ENCODE assay signal across 7 cellular contexts in the genomic region with DNA sequence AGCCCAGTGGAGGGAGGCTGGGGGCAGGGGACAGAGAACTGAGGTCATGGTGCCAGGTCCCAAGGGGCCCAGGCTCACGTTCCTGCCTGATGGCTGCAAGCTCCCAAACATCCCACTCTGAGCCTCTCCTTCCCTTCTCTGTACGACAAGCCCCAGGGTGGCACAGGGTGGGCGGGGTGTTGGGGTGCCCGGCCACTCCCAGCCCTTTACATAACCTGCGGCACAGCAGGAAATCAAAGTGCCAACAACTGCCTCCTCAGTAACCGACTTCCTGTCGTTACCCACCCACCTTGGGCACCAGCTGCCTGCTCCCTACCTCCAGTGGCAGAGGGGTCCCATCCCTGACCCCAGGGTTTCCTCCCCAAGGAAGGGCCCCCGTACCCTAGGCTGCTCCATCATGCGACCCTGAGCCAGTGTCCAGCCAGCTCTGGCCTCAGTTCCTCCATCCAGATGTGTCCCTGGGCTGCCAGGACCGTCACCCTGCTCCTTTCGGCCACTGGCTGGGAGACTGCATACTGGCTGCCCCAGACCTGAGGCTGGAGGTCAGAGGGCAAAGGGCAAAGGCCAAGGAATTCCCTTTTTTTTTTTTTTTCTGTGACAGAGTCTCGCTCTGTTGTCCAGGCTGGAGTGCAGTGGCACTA. TPM values are rescaled to one million over a fixed set of nuclear protein-coding genes. Genes with fewer than 3 reads are reported as not detected.
DNase-seq lines count a peak whose midpoint lies in the region; ATAC-seq and TF ChIP-seq lines count a peak whose summit lies in the region.

No MANE protein-coding gene starts in this region.

- DNase-seq in T follicular helper cell (ENCODE audit: low read depth) = peak; percentile 52
- DNase-seq in activated gamma-delta T cell treated with anti-CD3 and anti-CD28 coated beads, Interleukin-2, amount 50 U/mL, for 16 hours (ENCODE audit: low read depth) = peak; percentile 17
- no peak for DNase-seq in GM19240 (ENCODE audit: insufficient read length, low spot score)

- H3K27ac ChIP-seq in liver (ENCODE audit: low read depth in 1 of 2, low read length in 2 of 2) (peak overlapping the region; percentile 92 to 93), thymus (ENCODE audit: low read depth) (peak overlapping the region; percentile 98)

- no peaks in the 10 kb centered on the region for H3K9me3 ChIP-seq in liver (ENCODE audit: control insufficient read depth in 4 of 4, low read length in 3 of 4)
- no peaks in the 10 kb centered on the region for H3K9me3 ChIP-seq in thymus (ENCODE audit: control insufficient read depth)

- H3K4me3 ChIP-seq in liver (ENCODE audit: low read depth in 1 of 3, low read length in 3 of 3) (no peak overlapping the region), thymus (ENCODE audit: low read length) (peak overlapping the region; percentile 25)

- no peaks in the 10 kb centered on the region for H3K36me3 ChIP-seq in liver (ENCODE audit: control insufficient read depth in 4 of 4, insufficient read depth in 3 of 4, low read depth in 1 of 4, low read length in 3 of 4)
- no peaks in the 10 kb centered on the region for H3K36me3 ChIP-seq in thymus (ENCODE audit: control insufficient read depth, insufficient read depth)

- no peak for ATAC-seq in HG02884 (IDR thresholded peaks at IDR 0.05; ENCODE audit: unreplicated experiment)
- no peak for ATAC-seq in GM21737 (IDR thresholded peaks at IDR 0.05; ENCODE audit: unreplicated experiment)

- no peak for TF ChIP-seq CTCF in liver (IDR thresholded peaks at IDR 0.05; ENCODE audit: low read depth, low read length, missing input control)

- peak in 1 of 2 donors; percentile 14 for TF ChIP-seq RAD21 in liver (IDR thresholded peaks at IDR 0.05)

- peak overlapping the region in 1 of 2 donors; percentile 60 for H3K9ac ChIP-seq in liver (ENCODE audit: low read depth in 1 of 2, low read length in 2 of 2)

- H3K27me3 ChIP-seq in liver (ENCODE audit: control insufficient read depth in 4 of 4, insufficient read depth in 4 of 4, low read length in 3 of 4) (no peaks in the 10 kb centered on the region), thymus (ENCODE audit: control insufficient read depth, insufficient read depth) (no peaks in the 10 kb centered on the region)

- H3K4me1 ChIP-seq in liver (ENCODE audit: control insufficient read depth in 4 of 4, insufficient read depth in 4 of 4, low read length in 3 of 4) = peaks cover 31 to 50% (median 38%) of the 10 kb centered on the region in 4 donors
- peaks cover 9% of the 10 kb centered on the region for H3K4me1 ChIP-seq in thymus (ENCODE audit: control insufficient read depth, insufficient read depth, low read length)

- WGBS in liver = 15% methylated on average over 12 of the region's 12 CpGs
- WGBS in thymus = 19% methylated on average over 12 of the region's 12 CpGs

TF ChIP-seq in liver, 16 proteins besides CTCF, POLR2A, EP300 and RAD21:
- TF ChIP-seq GABPA (IDR thresholded peaks at IDR 0.05 in 1 of 2, conservative IDR thresholded peaks at IDR 0.05 in 1 of 2) (peak in 1 of 2 donors; percentile 17), RXRA (IDR thresholded peaks at IDR 0.05) (peak in 1 of 2 donors; percentile 37), NR2F2 (IDR thresholded peaks at IDR 0.05) (peak; percentile 96), HNF4A (conservative IDR thresholded peaks at IDR 0.05) (peak; percentile 54 to 59), SP1 (IDR thresholded peaks at IDR 0.05) (peak; percentile 49), JUND (IDR thresholded peaks at IDR 0.05) (no peak)
- TF ChIP-seq, protein P1, sequence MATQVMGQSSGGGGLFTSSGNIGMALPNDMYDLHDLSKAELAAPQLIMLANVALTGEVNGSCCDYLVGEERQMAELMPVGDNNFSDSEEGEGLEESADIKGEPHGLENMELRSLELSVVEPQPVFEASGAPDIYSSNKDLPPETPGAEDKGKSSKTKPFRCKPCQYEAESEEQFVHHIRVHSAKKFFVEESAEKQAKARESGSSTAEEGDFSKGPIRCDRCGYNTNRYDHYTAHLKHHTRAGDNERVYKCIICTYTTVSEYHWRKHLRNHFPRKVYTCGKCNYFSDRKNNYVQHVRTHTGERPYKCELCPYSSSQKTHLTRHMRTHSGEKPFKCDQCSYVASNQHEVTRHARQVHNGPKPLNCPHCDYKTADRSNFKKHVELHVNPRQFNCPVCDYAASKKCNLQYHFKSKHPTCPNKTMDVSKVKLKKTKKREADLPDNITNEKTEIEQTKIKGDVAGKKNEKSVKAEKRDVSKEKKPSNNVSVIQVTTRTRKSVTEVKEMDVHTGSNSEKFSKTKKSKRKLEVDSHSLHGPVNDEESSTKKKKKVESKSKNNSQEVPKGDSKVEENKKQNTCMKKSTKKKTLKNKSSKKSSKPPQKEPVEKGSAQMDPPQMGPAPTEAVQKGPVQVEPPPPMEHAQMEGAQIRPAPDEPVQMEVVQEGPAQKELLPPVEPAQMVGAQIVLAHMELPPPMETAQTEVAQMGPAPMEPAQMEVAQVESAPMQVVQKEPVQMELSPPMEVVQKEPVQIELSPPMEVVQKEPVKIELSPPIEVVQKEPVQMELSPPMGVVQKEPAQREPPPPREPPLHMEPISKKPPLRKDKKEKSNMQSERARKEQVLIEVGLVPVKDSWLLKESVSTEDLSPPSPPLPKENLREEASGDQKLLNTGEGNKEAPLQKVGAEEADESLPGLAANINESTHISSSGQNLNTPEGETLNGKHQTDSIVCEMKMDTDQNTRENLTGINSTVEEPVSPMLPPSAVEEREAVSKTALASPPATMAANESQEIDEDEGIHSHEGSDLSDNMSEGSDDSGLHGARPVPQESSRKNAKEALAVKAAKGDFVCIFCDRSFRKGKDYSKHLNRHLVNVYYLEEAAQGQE (IDR thresholded peaks at IDR 0.05) = no peak

RNA-seq across cellular contexts. Expression of gene NFIC, which starts 27.7 kb away (rescaled TPM):
- total RNA-seq in liver = 100 to 1,000 TPM in 1 of 2 donors, 10 to 100 TPM in 1; 12.8 to 100 TPM
- polyA plus RNA-seq in liver (10 to 100 TPM; 71.8 to 78.5 TPM), thymus (17.0 TPM)
